ENCODE assay signal across 23 cellular contexts in the genomic region with DNA sequence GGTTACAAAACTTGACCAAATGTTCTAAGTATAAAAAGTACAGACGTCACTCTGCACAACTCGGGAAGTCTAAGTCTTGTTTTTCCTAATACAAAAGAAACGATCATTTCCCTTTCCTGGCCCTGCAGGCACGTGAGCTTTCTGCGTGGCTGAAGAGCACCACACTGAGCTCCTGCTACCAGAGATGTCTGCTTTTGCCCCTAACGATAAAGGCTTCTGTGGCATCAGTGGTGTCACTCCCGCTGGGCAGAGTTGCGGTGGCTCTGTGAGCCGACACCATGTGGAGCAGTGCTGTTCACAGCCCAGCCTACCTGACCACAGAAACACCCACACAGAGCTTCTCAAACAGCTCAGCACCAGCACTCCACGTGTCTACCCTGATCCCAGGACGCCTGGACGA. TPM values are rescaled to one million over a fixed set of nuclear protein-coding genes. Genes with fewer than 3 reads are reported as not detected.
DNase-seq lines count a peak whose midpoint lies in the region; ATAC-seq and FAIRE-seq lines count a peak whose summit lies in the region.
"Had no signal": no experiment of that assay in that cellular context is flagged by ENCODE, and none has a peak within 500 bp of the region (broad histone marks: within the 10 kb centered on the region; RNA-seq: fewer than 3 reads in every experiment).

No MANE protein-coding gene starts in this region.

- no CpG with 5 or more reads among the region's 12 CpGs for WGBS in trophoblast cell (ENCODE audit: extremely low coverage, insufficient coverage, insufficient read length)

- no peak overlapping the region for H4K91ac ChIP-seq in trophoblast cell (ENCODE audit: low read depth, low read length)

- H3K23ac ChIP-seq in trophoblast cell (ENCODE audit: low read length): no peak overlapping the region

- no peaks in the 10 kb centered on the region for H3K9me3 Mint-ChIP-seq in activated naive CD8-positive, alpha-beta T cell treated with anti-CD3 and anti-CD28 coated beads for 36 hours
- H3K9me3 Mint-ChIP-seq: T-helper 2 cell treated with Interferon-gamma antibody and Interleukin-4, amounts not matched to agents 5 μg/mL and 100 μg/mL, for 36 hours had no signal

- no peak overlapping the region for H3K4me3 Mint-ChIP-seq in activated naive CD8-positive, alpha-beta T cell treated with anti-CD3 and anti-CD28 coated beads for 36 hours
- H3K4me3 Mint-ChIP-seq: T-helper 2 cell treated with Interferon-gamma antibody and Interleukin-4, amounts not matched to agents 5 μg/mL and 100 μg/mL, for 36 hours had no signal

- no peak overlapping the region for H2BK120ac ChIP-seq in trophoblast cell (ENCODE audit: insufficient read depth, low read length, poor library complexity)

- H3K18ac ChIP-seq in trophoblast cell (ENCODE audit: low read length): no peak overlapping the region

- H3K4ac ChIP-seq in trophoblast cell (ENCODE audit: low read depth, low read length): no peak overlapping the region

- H4K8ac ChIP-seq in trophoblast cell (ENCODE audit: low read depth, low read length): no peak overlapping the region

- H3K9me3 ChIP-seq in trophoblast cell (ENCODE audit: insufficient read depth, low read depth, low read length): peaks cover 4% of the 10 kb centered on the region
- H3K9me3 ChIP-seq: BLaER1, colonic mucosa, mucosa of descending colon, right lobe of liver, tibial nerve had no signal

- H3K14ac ChIP-seq in trophoblast cell (ENCODE audit: low read length): no peak overlapping the region

- no peaks in the 10 kb centered on the region for H3K79me2 ChIP-seq in trophoblast cell (ENCODE audit: control insufficient read depth, insufficient read depth, low read length, poor library complexity)

- H3K79me1 ChIP-seq in trophoblast cell (ENCODE audit: low read length): no peaks in the 10 kb centered on the region

- H3K36me3 ChIP-seq in trophoblast cell (ENCODE audit: control insufficient read depth in 1 of 2, insufficient read depth in 2 of 2, low read length in 2 of 2): peaks cover 44 to 51% of the 10 kb centered on the region in 2 experiments
- H3K36me3 ChIP-seq: colonic mucosa had no signal

- H3K27me3 Mint-ChIP-seq in activated naive CD8-positive, alpha-beta T cell treated with anti-CD3 and anti-CD28 coated beads for 36 hours: no peaks in the 10 kb centered on the region

- H4K12ac ChIP-seq in trophoblast cell (ENCODE audit: low read depth, low read length): no peak overlapping the region

- no peak overlapping the region for H3K4me3 ChIP-seq in trophoblast cell (ENCODE audit: low read depth, low read length)
- H3K4me3 ChIP-seq: BLaER1, colonic mucosa, mucosa of descending colon, right lobe of liver, tibial nerve had no signal

- no peaks in the 10 kb centered on the region for H3K4me1 ChIP-seq in trophoblast cell (ENCODE audit: control insufficient read depth in 1 of 2, insufficient read depth in 2 of 2, low read length in 2 of 2)
- H3K4me1 ChIP-seq: BLaER1, colonic mucosa had no signal

- no peak overlapping the region for H3K27ac ChIP-seq in trophoblast cell (ENCODE audit: low read depth, low read length)
- H3K27ac ChIP-seq: BLaER1, colonic mucosa, right lobe of liver had no signal

- no peak for FAIRE-seq in HTR-8/SVneo (lab: Jason Lieb, UNC)
- FAIRE-seq: astrocyte had no signal

- H3K4me2 ChIP-seq in trophoblast cell (ENCODE audit: low read length): no peak overlapping the region
- H3K4me2 ChIP-seq: BLaER1 had no signal

- no peak overlapping the region for H2AK5ac ChIP-seq in trophoblast cell (ENCODE audit: low read length)

- H3K4me1 Mint-ChIP-seq in activated naive CD8-positive, alpha-beta T cell treated with anti-CD3 and anti-CD28 coated beads for 36 hours: no peaks in the 10 kb centered on the region

- H3K27me3 ChIP-seq in trophoblast cell (ENCODE audit: insufficient read depth, low read length): no peaks in the 10 kb centered on the region
- H3K27me3 ChIP-seq: BLaER1, colonic mucosa, right lobe of liver, tibial nerve had no signal

- H2BK12ac ChIP-seq in trophoblast cell (ENCODE audit: low read length): no peak overlapping the region

- peak; percentile 56 for ATAC-seq in HG02798 (IDR thresholded peaks at IDR 0.05; ENCODE audit: poor library complexity, unreplicated experiment)
- no peak for ATAC-seq in GM21367 (IDR thresholded peaks at IDR 0.05; ENCODE audit: unreplicated experiment)
- ATAC-seq: left lobe of liver, mucosa of descending colon had no signal

- H2BK5ac ChIP-seq in trophoblast cell (ENCODE audit: low read depth, low read length, poor library complexity): no peak overlapping the region

- peak overlapping the region; percentile 48 for H3K9ac ChIP-seq in trophoblast cell (ENCODE audit: low read length)
- H3K9ac ChIP-seq: BLaER1 had no signal

- H3K36me3 Mint-ChIP-seq in activated naive CD8-positive, alpha-beta T cell treated with anti-CD3 and anti-CD28 coated beads for 36 hours: peaks cover 19% of the 10 kb centered on the region

- peak; percentile 26 for DNase-seq in activated CD4-positive, alpha-beta T cell treated with anti-CD3 and anti-CD28 coated beads for 48 hours
- DNase-seq in activated CD4-positive, alpha-beta T cell treated with anti-CD3 and anti-CD28 coated beads for 1 hour: no peak
- DNase-seq in activated naive CD8-positive, alpha-beta T cell treated with anti-CD3 and anti-CD28 coated beads for 36 hours: peak; percentile 25
- DNase-seq in trophoblast cell (no peak), HTR-8/SVneo (ENCODE audit: insufficient read length, low spot score) (no peak), AG08396 (ENCODE audit: low spot score) (no peak)
- DNase-seq: 8988T; colonic mucosa; foreskin melanocyte; mucosa of descending colon; NCI-H1092; NCI-H2107; NCI-H526 treated with DMSO at 0.1 percent for 48 hours; OCI-M1; right lobe of liver; stimulated activated CD4-positive, alpha-beta T cell treated with anti-CD3 and anti-CD28 coated beads, Interleukin-1b, Interleukin-23, amount 100 ng/mL, for 48 hours had no signal

- H2AFZ ChIP-seq in trophoblast cell (ENCODE audit: insufficient read depth, low read length, poor library complexity): no peak overlapping the region

- H3K27ac Mint-ChIP-seq in activated naive CD8-positive, alpha-beta T cell treated with anti-CD3 and anti-CD28 coated beads for 36 hours: no peak overlapping the region
- H3K27ac Mint-ChIP-seq: T-helper 2 cell treated with Interferon-gamma antibody and Interleukin-4, amounts not matched to agents 5 μg/mL and 100 μg/mL, for 36 hours had no signal

RNA-seq across cellular contexts. Expression of gene EMC8, which starts 20.5 kb away (rescaled TPM):
- total RNA-seq in activated naive CD8-positive, alpha-beta T cell treated with anti-CD3 and anti-CD28 coated beads for 36 hours: 10 to 100 TPM; 49.4 to 51.0 TPM
- polyA plus RNA-seq in trophoblast cell (2013): 26.2 and 26.6 TPM in 2 replicates

RNA-seq across cellular contexts. Expression of gene COX4I1, which starts 20.6 kb away (rescaled TPM):
- total RNA-seq in activated naive CD8-positive, alpha-beta T cell treated with anti-CD3 and anti-CD28 coated beads for 36 hours: 100 to 1,000 TPM; 524 to 548 TPM
- 813 and 830 TPM in 2 replicates for polyA plus RNA-seq in trophoblast cell (2013)

RNA-seq across cellular contexts. Expression of gene C16orf74, which starts 28.0 kb away (rescaled TPM):
- total RNA-seq in activated naive CD8-positive, alpha-beta T cell treated with anti-CD3 and anti-CD28 coated beads for 36 hours: 1 to 10 TPM; 1.5 to 1.6 TPM
- 23.7 and 24.1 TPM in 2 replicates for polyA plus RNA-seq in trophoblast cell (2013)

Comparison
In these comparisons a context has a peak if more than half of its experiments do, and no peak if none do; other contexts are left out.
1. DNase-seq: peak in activated CD4-positive, alpha-beta T cell treated with anti-CD3 and anti-CD28 coated beads for 48 hours (single experiment) and activated naive CD8-positive, alpha-beta T cell treated with anti-CD3 and anti-CD28 coated beads for 36 hours (single experiment); none in activated CD4-positive, alpha-beta T cell treated with anti-CD3 and anti-CD28 coated beads for 1 hour (single experiment), trophoblast cell (0 of 2), HTR-8/SVneo (single experiment) and AG08396 (single experiment).